In the genomic region with DNA sequence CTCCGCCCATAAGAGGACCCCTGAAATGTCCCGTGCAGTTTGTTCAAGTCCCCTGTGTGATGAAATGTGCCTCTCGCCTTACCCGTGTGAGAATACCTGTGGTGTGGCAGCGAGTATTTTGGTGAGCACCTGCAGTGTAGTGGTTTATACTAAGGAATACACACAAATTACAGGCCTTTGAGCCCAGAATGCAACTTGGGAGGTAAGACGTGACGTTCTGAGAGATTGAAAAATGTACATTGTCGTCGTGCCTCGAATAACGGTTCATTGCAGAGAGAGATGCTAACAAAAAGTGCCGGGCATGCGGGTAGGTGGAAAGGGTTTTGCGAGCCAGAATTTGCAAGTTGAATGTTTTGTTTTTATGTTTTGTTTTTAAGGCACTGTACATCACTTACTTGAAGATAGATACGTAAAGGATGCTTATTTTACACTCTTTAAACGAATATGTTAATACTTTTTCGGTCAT, we compare ENCODE assay signal across 8 cellular contexts. TPM values are rescaled to one million over a fixed set of nuclear protein-coding genes. Genes with fewer than 3 reads are reported as not detected.
DNase-seq lines count a peak whose midpoint lies in the region; ATAC-seq, FAIRE-seq and TF ChIP-seq lines count a peak whose summit lies in the region.

No MANE protein-coding gene starts in this region.

- ATAC-seq in HG03095 (IDR thresholded peaks at IDR 0.05; ENCODE audit: unreplicated experiment): peak; percentile 13

- H3K4me1 Mint-ChIP-seq in activated T-cell treated with anti-CD3 and anti-CD28 coated beads, Interleukin-2, amount 50 U/mL, for 24 hours (ENCODE audit: low read depth): peaks cover 22% of the 10 kb centered on the region
- peaks cover 49% of the 10 kb centered on the region for H3K4me1 Mint-ChIP-seq in activated CD4-positive, alpha-beta memory T cell treated with anti-CD3 and anti-CD28 coated beads, Interleukin-2, amount 10 ng/mL, durations not matched to agents 7 days and 5 days

- H3K4me3 Mint-ChIP-seq in activated T-cell treated with anti-CD3 and anti-CD28 coated beads, Interleukin-2, amount 50 U/mL, for 24 hours: peak overlapping the region; percentile 91
- H3K4me3 Mint-ChIP-seq in activated CD4-positive, alpha-beta memory T cell treated with anti-CD3 and anti-CD28 coated beads, Interleukin-2, amount 10 ng/mL, durations not matched to agents 7 days and 5 days: peak overlapping the region; percentile 85

- dilution Hi-C loops in keratinocyte (cut with MboI; ENCODE audit: extremely low pct_ligation_motif_present, low sequenced_read_pairs): no loop called here

- FAIRE-seq in keratinocyte (lab: Jason Lieb, UNC): no peak
- FAIRE-seq in RCC 7860 (lab: Jason Lieb, UNC): no peak

- H3K27ac ChIP-seq in keratinocyte (ENCODE audit: control insufficient read depth, insufficient read depth, low read length): peak overlapping the region; percentile 90
- peak overlapping the region; percentile 84 to 97 (median 88) for H3K27ac ChIP-seq in thyroid gland

- H2AFZ ChIP-seq in keratinocyte (ENCODE audit: control insufficient read depth, low read length): no peak overlapping the region

- no peaks in the 10 kb centered on the region for H4K20me1 ChIP-seq in keratinocyte (ENCODE audit: control insufficient read depth, extremely low read depth, insufficient read depth, low read length)

- H3K4me1 ChIP-seq in keratinocyte (ENCODE audit: control insufficient read depth, extremely low read depth, insufficient read depth, low read length) (peaks cover 22% of the 10 kb centered on the region), thyroid gland (peaks cover 12% of the 10 kb centered on the region in 2 donors)

- H3K79me2 ChIP-seq in keratinocyte (ENCODE audit: control insufficient read depth, insufficient read depth, low read length): peaks cover 52% of the 10 kb centered on the region

- no peak for TF ChIP-seq CTCF in keratinocyte (optimal IDR thresholded peaks at IDR 0.05 in 1 of 3, IDR thresholded peaks at IDR 0.05 in 1 of 3, conservative IDR thresholded peaks at IDR 0.05 in 1 of 3; ENCODE audit: extremely low read depth in 1 of 3, insufficient read depth in 2 of 3, low read length in 3 of 3)
- no peak for TF ChIP-seq CTCF in thyroid gland (IDR thresholded peaks at IDR 0.05)

- peak overlapping the region; percentile 43 to 67 (median 51) for H3K4me3 ChIP-seq in keratinocyte (ENCODE audit: control insufficient read depth in 2 of 3, extremely low read depth in 1 of 3, insufficient read depth in 2 of 3, low read depth in 1 of 3, low read length in 3 of 3)
- peak overlapping the region; percentile 16 to 100 (median 69) for H3K4me3 ChIP-seq in thyroid gland (replicated peaks in 1 of 3)

- peaks cover 46% of the 10 kb centered on the region for H3K36me3 Mint-ChIP-seq in activated T-cell treated with anti-CD3 and anti-CD28 coated beads, Interleukin-2, amount 50 U/mL, for 24 hours (ENCODE audit: low read depth)
- H3K36me3 Mint-ChIP-seq in activated CD4-positive, alpha-beta memory T cell treated with anti-CD3 and anti-CD28 coated beads, Interleukin-2, amount 10 ng/mL, durations not matched to agents 7 days and 5 days (ENCODE audit: low read depth): peaks cover 25% of the 10 kb centered on the region

- H3K36me3 ChIP-seq in keratinocyte (ENCODE audit: control insufficient read depth in 2 of 2, extremely low read depth in 1 of 2, insufficient read depth in 2 of 2, low read length in 2 of 2) (peaks cover 5 to 10% of the 10 kb centered on the region in 2 experiments), thyroid gland (peaks cover 0 to 3% of the 10 kb centered on the region in 2 donors)

- no peaks in the 10 kb centered on the region for H3K27me3 Mint-ChIP-seq in activated T-cell treated with anti-CD3 and anti-CD28 coated beads, Interleukin-2, amount 50 U/mL, for 24 hours
- peaks cover 3% of the 10 kb centered on the region for H3K27me3 Mint-ChIP-seq in activated CD4-positive, alpha-beta memory T cell treated with anti-CD3 and anti-CD28 coated beads, Interleukin-2, amount 10 ng/mL, durations not matched to agents 7 days and 5 days

- no peak for DNase-seq in activated T-cell treated with anti-CD3 and anti-CD28 coated beads, Interleukin-2, amount 50 U/mL, for 24 hours
- no peak for DNase-seq in activated T-cell treated with anti-CD3 and anti-CD28 coated beads, Interleukin-2, amount 50 U/mL, for 1 hour
- DNase-seq in activated CD4-positive, alpha-beta memory T cell treated with anti-CD3 and anti-CD28 coated beads, Interleukin-2, amount 10 ng/mL, durations not matched to agents 7 days and 5 days: no peak
- DNase-seq in keratinocyte (ENCODE audit: low read depth, low spot score) (no peak), thyroid gland (no peak), RCC 7860 (ENCODE audit: low spot score) (no peak)
- DNase-seq in activated CD8-positive, alpha-beta memory T cell treated with anti-CD3 and anti-CD28 coated beads, Interleukin-2, amount 50 U/mL, for 4 hours: no peak

- H3K4me2 ChIP-seq in keratinocyte (ENCODE audit: control insufficient read depth, extremely low read depth, insufficient read depth, low read depth, low read length): peak overlapping the region; percentile 89

- WGBS in thyroid gland, 2 donors: 11% methylated on average over 15 to 17 of the region's 17 CpGs

- POLR2A ChIA-PET in activated CD4-positive, alpha-beta memory T cell treated with anti-CD3 and anti-CD28 coated beads, Interleukin-2, amount 10 ng/mL, durations not matched to agents 7 days and 5 days (lab: Charles Lee): interaction anchor here (0.6 to 3.2 kb wide), 13 partner anchors 8 to 1334 kb away, joined by 3 to 15 read pairs (median 5); partner anchors contain the start of genes ESCO1 and RIOK3

- H3K9me1 ChIP-seq in keratinocyte (ENCODE audit: control insufficient read depth, extremely low read depth, insufficient read depth, low read length): no peaks in the 10 kb centered on the region

- CTCF ChIA-PET in activated CD4-positive, alpha-beta memory T cell treated with anti-CD3 and anti-CD28 coated beads, Interleukin-2, amount 10 ng/mL, durations not matched to agents 7 days and 5 days (lab: Charles Lee): interaction anchor here (3.0 kb wide), 1 partner anchor 49 kb away, joined by 29 read pairs; no protein-coding TSS in a partner anchor

- peak overlapping the region; percentile 97 for H3K27ac Mint-ChIP-seq in activated T-cell treated with anti-CD3 and anti-CD28 coated beads, Interleukin-2, amount 50 U/mL, for 24 hours
- peak overlapping the region; percentile 78 for H3K27ac Mint-ChIP-seq in activated CD4-positive, alpha-beta memory T cell treated with anti-CD3 and anti-CD28 coated beads, Interleukin-2, amount 10 ng/mL, durations not matched to agents 7 days and 5 days

- peak overlapping the region; percentile 92 for H3K9ac ChIP-seq in keratinocyte (ENCODE audit: control insufficient read depth, extremely low read depth, insufficient read depth, low read length)

- H3K9me3 ChIP-seq in keratinocyte (ENCODE audit: control insufficient read depth, low read depth, low read length) (no peaks in the 10 kb centered on the region), thyroid gland (no peaks in the 10 kb centered on the region)

- TF ChIP-seq POLR2A in thyroid gland (IDR thresholded peaks at IDR 0.05): no peak

- intact Hi-C loops in thyroid gland (cut with DNase I): loop anchor here (10.0 kb wide), 2 partner anchors 51 to 89 kb away; no protein-coding TSS in a partner anchor

- no peaks in the 10 kb centered on the region for H3K9me3 Mint-ChIP-seq in activated T-cell treated with anti-CD3 and anti-CD28 coated beads, Interleukin-2, amount 50 U/mL, for 24 hours
- H3K9me3 Mint-ChIP-seq in activated CD4-positive, alpha-beta memory T cell treated with anti-CD3 and anti-CD28 coated beads, Interleukin-2, amount 10 ng/mL, durations not matched to agents 7 days and 5 days: no peaks in the 10 kb centered on the region

- H3K27me3 ChIP-seq in keratinocyte (ENCODE audit: control insufficient read depth, extremely low read depth, insufficient read depth, low read length) (no peaks in the 10 kb centered on the region), thyroid gland (no peaks in the 10 kb centered on the region)

RNA-seq across cellular contexts. Expression of gene RBBP8, which starts 0.9 kb away (rescaled TPM):
- 10 to 100 TPM; 55.0 to 55.9 TPM for total RNA-seq in activated CD4-positive, alpha-beta memory T cell treated with anti-CD3 and anti-CD28 coated beads, Interleukin-2, amount 10 ng/mL, durations not matched to agents 7 days and 5 days
- 126 to 169 TPM (median 137 TPM) in 3 replicates for polyA plus RNA-seq in keratinocyte
- 161 TPM for polyA plus RNA-seq in keratinocyte (2011; ENCODE audit: low read depth)
- 99.4 and 180 TPM in 2 replicates for polyA plus RNA-seq in keratinocyte (2011; cell fraction: cytosol; rRNA removed)
- 218 and 258 TPM in 2 replicates for polyA plus RNA-seq in keratinocyte (2011; cell fraction: nucleus; rRNA removed)
- 48.5 and 91.8 TPM in 2 replicates for polyA plus RNA-seq in keratinocyte (2012; ENCODE audit: low replicate concordance)
- polyA minus RNA-seq in keratinocyte: 33.7 to 158 TPM (median 66.6 TPM) in 3 replicates
- 92.1 TPM for polyA minus RNA-seq in keratinocyte (2011; cell fraction: cytosol; rRNA and poly(A)+ RNA removed)
- 157 and 391 TPM in 2 replicates for polyA minus RNA-seq in keratinocyte (2011; cell fraction: nucleus; rRNA and poly(A)+ RNA removed)
- total RNA-seq in thyroid gland: 10 to 100 TPM; 29.2 to 51.3 (median 42.5) TPM
